Comparison of ENCODE assay signal across 1 cellular context in the genomic region with DNA sequence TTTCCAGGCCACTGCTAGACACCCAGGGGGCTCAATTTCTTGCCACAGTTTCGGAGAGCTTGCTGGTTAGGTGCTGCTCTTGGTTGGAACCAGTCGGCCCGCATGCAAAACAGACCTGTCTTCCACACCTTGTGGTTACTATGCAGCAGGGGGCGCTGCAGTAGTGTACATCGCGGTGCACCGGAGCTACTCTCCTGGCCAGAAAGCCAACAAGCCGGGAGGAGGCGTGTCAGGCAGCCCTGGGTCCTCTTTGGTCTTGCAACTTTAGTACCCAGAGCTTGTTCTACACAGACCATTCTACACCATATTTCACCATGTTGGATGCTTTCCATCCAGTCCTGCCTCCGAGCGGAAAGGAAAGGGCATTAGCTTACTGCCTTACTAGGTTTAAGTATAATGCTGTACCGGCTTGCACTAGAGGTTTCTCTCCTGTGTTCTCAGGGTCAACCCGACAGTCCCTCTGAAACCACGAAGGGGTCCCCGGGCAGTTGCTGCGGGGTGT.
A peak's percentile ranks its signal among the peaks of the same experiment; 100 is the strongest.
TF ChIP-seq lines count a peak whose summit lies in the region.

No MANE protein-coding gene starts in this region.

TF ChIP-seq in HEK293, 187 proteins besides CTCF, POLR2A, EP300 and RAD21 (continued from another document):
- no peak for TF ChIP-seq PRDM2 (tag by site-specific recombination; IDR thresholded peaks at IDR 0.05; ENCODE audit: borderline replicate concordance)
- TF ChIP-seq ZNF580 (tag by site-specific recombination; IDR thresholded peaks at IDR 0.05): no peak
- no peak; the same call in 1 of the 2 replicates for TF ChIP-seq ZNF324 (tag by site-specific recombination; IDR thresholded peaks at IDR 0.05)
- no peak for TF ChIP-seq ZNF169 (tag by site-specific recombination; IDR thresholded peaks at IDR 0.05)
- no peak for TF ChIP-seq PRDM1 (tag by site-specific recombination; IDR thresholded peaks at IDR 0.05)
- TF ChIP-seq KLF8 (tag by site-specific recombination; IDR thresholded peaks at IDR 0.05): no peak
- TF ChIP-seq ZBTB20 (tag by site-specific recombination; IDR thresholded peaks at IDR 0.05): no peak
- peak; percentile 83; the same call in 1 of the 2 replicates for TF ChIP-seq ZSCAN30 (tag by site-specific recombination; IDR thresholded peaks at IDR 0.05)
